In the genomic region with DNA sequence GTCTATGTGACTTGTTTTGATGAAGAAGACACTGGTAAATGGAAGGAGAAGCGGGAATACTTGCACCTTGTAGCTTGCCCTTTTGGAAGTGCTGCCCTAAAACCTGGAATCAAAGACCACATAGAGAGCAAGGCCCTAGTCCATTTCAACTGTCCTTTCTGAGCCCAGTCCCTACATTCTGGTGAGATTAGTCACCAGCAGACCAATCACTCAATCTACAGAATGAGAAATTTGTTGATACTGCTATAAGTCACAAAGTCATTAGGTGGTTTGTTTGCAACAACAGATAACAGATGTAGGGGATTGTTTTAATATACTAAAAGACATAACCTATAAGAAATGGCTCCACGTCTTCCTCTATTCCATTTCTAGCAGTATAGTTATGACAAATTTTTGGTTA, we compare ENCODE assay signal across 18 cellular contexts. TPM values are rescaled to one million over a fixed set of nuclear protein-coding genes. Genes with fewer than 3 reads are reported as not detected.
DNase-seq lines count a peak whose midpoint lies in the region; ATAC-seq and TF ChIP-seq lines count a peak whose summit lies in the region.
"Had no signal": no experiment of that assay in that cellular context is flagged by ENCODE, and none has a peak within 500 bp of the region (broad histone marks: within the 10 kb centered on the region; RNA-seq: fewer than 3 reads in every experiment).

No MANE protein-coding gene starts in this region.

- no peak overlapping the region; the same call in 1 of the 2 replicates for H3K27ac ChIP-seq in SJCRH30
- H3K27ac ChIP-seq: KMS-11, left ventricle myocardium inferior, pancreas, PC-9 had no signal

- DNase-seq in ELR (ENCODE audit: low read depth) (peak; percentile 49), RPMI7951 (ENCODE audit: low read depth) (peak; percentile 58), epithelial cell of esophagus (ENCODE audit: low read depth) (peak; percentile 13), progenitor cell of endocrine pancreas (ENCODE audit: low spot score, unreplicated experiment) (no peak), SJCRH30 (no peak), NCI-H1092 (lab: John Stamatoyannopoulos, UW) (no peak)
- DNase-seq: activated CD4-positive, alpha-beta T cell treated with anti-CD3 and anti-CD28 coated beads, Interleukin-2, amount 10 ng/mL, durations not matched to agents 7 days and 5 days; activated naive CD4-positive, alpha-beta T cell treated with anti-CD3 and anti-CD28 coated beads, Interleukin-2, amount 50 U/mL, for 16 hours; foreskin melanocyte; left ventricle myocardium inferior; NCI-H1105 treated with DMSO at 0.1 percent for 48 hours; NCI-H748 treated with DMSO at 0.1 percent for 48 hours; pancreas; PC-9; stimulated activated CD4-positive, alpha-beta T cell treated with anti-CD3 and anti-CD28 coated beads, Interleukin-1b, Interleukin-23, amount 100 ng/mL, for 48 hours had no signal

- no peak overlapping the region for H3K4me3 ChIP-seq in epithelial cell of esophagus (ENCODE audit: low read length)
- H3K4me3 ChIP-seq in SJCRH30: no peak overlapping the region
- H3K4me3 ChIP-seq: left ventricle myocardium inferior, pancreas, PC-9 had no signal

- no peaks in the 10 kb centered on the region for H3K27me3 Mint-ChIP-seq in progenitor cell of endocrine pancreas
- H3K27me3 Mint-ChIP-seq: activated CD4-positive, alpha-beta T cell treated with anti-CD3 and anti-CD28 coated beads, Interleukin-2, amount 10 ng/mL, durations not matched to agents 7 days and 5 days had no signal

- H3K4me1 Mint-ChIP-seq in progenitor cell of endocrine pancreas (ENCODE audit: low read depth): peaks cover 38% of the 10 kb centered on the region

- no peak for ATAC-seq in GM21381 (IDR thresholded peaks at IDR 0.05; ENCODE audit: unreplicated experiment)

- no peaks in the 10 kb centered on the region for H3K9me3 ChIP-seq in SJCRH30 (replicated peaks)
- H3K9me3 ChIP-seq: left ventricle myocardium inferior, pancreas had no signal

- peaks cover 36% of the 10 kb centered on the region for H3K4me1 ChIP-seq in SJCRH30

- TF ChIP-seq CTCF in epithelial cell of esophagus (IDR thresholded peaks at IDR 0.05; ENCODE audit: insufficient read depth, low read depth, low read length, missing control alignments) (no peak), progenitor cell of endocrine pancreas (IDR thresholded peaks at IDR 0.05; ENCODE audit: unreplicated experiment) (no peak)

- peaks cover 1% of the 10 kb centered on the region for H3K36me3 Mint-ChIP-seq in progenitor cell of endocrine pancreas (ENCODE audit: insufficient read depth)

- no peaks in the 10 kb centered on the region for H3K9me3 Mint-ChIP-seq in progenitor cell of endocrine pancreas (ENCODE audit: low read depth)
- H3K9me3 Mint-ChIP-seq: activated CD4-positive, alpha-beta T cell treated with anti-CD3 and anti-CD28 coated beads, Interleukin-2, amount 10 ng/mL, durations not matched to agents 7 days and 5 days had no signal

- no peaks in the 10 kb centered on the region for H3K36me3 ChIP-seq in SJCRH30
- H3K36me3 ChIP-seq: left ventricle myocardium inferior, pancreas had no signal

- no peaks in the 10 kb centered on the region for H3K27me3 ChIP-seq in SJCRH30
- H3K27me3 ChIP-seq: pancreas had no signal

- no peak overlapping the region for H3K4me3 Mint-ChIP-seq in progenitor cell of endocrine pancreas (ENCODE audit: low read depth)
- H3K4me3 Mint-ChIP-seq: activated CD4-positive, alpha-beta T cell treated with anti-CD3 and anti-CD28 coated beads, Interleukin-2, amount 10 ng/mL, durations not matched to agents 7 days and 5 days had no signal

- peak overlapping the region; percentile 31 for H3K27ac Mint-ChIP-seq in progenitor cell of endocrine pancreas
- H3K27ac Mint-ChIP-seq: activated CD4-positive, alpha-beta T cell treated with anti-CD3 and anti-CD28 coated beads, Interleukin-2, amount 10 ng/mL, durations not matched to agents 7 days and 5 days had no signal

RNA-seq across cellular contexts. Expression of gene WASL, which starts 33.6 kb away (rescaled TPM):
- 18.3 and 25.8 TPM in 2 replicates for total RNA-seq in RPMI7951 (2014; rRNA removed; shearing (Covaris generic))
- total RNA-seq in progenitor cell of endocrine pancreas: 38.0 and 38.2 TPM in 2 replicates
- 25.4 and 26.4 TPM in 2 replicates for total RNA-seq in SJCRH30 (2014; rRNA removed; shearing (Covaris generic))

RNA-seq across cellular contexts. Expression of gene LMOD2, which starts 59.5 kb away (rescaled TPM):
- not detected in 2 replicates for total RNA-seq in RPMI7951 (2014; rRNA removed; shearing (Covaris generic))
- not detected in 2 replicates for total RNA-seq in progenitor cell of endocrine pancreas
- total RNA-seq in SJCRH30 (2014; rRNA removed; shearing (Covaris generic)): 0.06 TPM in 1 of 2 replicates, not detected in the other
- total RNA-seq: activated CD4-positive, alpha-beta T cell treated with anti-CD3 and anti-CD28 coated beads, Interleukin-2, amount 10 ng/mL, durations not matched to agents 7 days and 5 days; PC-9; sciatic nerve had no signal

Comparison
In these comparisons a context has a peak if more than half of its experiments do, and no peak if none do; other contexts are left out.
1. DNase-seq: peak in ELR (single experiment), RPMI7951 (single experiment) and epithelial cell of esophagus (single experiment); none in progenitor cell of endocrine pancreas (single experiment), SJCRH30 (0 of 2) and NCI-H1092 (single experiment).